Comparison of ENCODE assay signal across 1 cellular context in the genomic region with DNA sequence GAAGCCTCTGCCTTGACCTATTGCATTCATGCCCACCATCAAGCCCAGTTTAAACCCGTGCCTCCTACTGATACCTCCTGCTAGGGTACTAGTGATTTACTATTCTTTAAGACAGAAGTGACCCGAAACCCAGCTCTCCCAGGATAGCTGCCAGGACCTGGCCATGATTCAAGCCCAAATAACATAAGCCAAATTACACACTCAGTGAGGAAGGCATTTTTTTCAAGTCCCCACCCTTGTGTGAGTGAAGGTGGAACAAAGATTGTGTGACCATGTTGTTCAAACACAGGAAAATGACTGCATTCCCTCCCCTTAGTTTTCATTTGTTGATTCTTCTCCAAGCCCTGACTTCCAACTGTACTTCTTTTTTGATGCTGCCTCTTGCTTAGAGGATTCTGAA.
TF ChIP-seq lines count a peak whose summit lies in the region.

No MANE protein-coding gene starts in this region.

TF ChIP-seq in A549, 52 proteins besides CTCF, POLR2A, EP300 and RAD21 (continued from another document):
- TF ChIP-seq CHD2 (IDR thresholded peaks at IDR 0.05; ENCODE audit: low read length, partially characterized antibody): no peak
- no peak for TF ChIP-seq KDM5A (IDR thresholded peaks at IDR 0.05)
